8 cellular contexts compared by ENCODE assay signal in the genomic region with DNA sequence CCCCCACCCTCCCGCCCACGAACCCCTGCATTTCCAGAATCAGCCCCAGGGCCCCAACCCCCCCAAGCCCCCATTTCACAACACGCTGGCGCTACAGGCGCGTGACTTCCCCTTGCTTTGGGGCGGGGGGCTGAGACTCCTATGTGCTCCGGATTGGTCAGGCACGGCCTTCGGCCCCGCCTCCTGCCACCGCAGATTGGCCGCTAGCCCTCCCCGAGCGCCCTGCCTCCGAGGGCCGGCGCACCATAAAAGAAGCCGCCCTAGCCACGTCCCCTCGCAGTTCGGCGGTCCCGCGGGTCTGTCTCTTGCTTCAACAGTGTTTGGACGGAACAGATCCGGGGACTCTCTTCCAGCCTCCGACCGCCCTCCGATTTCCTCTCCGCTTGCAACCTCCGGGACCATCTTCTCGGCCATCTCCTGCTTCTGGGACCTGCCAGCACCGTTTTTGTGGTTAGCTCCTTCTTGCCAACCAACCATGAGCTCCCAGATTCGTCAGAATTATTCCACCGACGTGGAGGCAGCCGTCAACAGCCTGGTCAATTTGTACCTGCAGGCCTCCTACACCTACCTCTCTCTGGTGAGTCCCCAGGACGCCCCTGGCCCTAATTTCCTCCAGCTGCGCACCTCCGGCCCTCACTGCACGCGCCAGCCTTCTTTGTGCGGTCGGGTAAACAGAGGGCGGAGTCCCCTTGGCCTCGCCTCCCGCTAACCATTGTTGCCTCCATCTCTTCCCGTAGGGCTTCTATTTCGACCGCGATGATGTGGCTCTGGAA. TPM values are rescaled to one million over a fixed set of nuclear protein-coding genes. Genes with fewer than 3 reads are reported as not detected.
DNase-seq lines count a peak whose midpoint lies in the region; ATAC-seq and TF ChIP-seq lines count a peak whose summit lies in the region.

Gene FTL, plus strand, starts transcription at position 277 of the 773 bp plus-strand sequence. Its CDS starts 199 bp downstream, at position 476.

- peak; percentile 50 for ATAC-seq in GM21515 (IDR thresholded peaks at IDR 0.05; ENCODE audit: unreplicated experiment)

- H3K27ac Mint-ChIP-seq in endothelial cell (ENCODE audit: unreplicated experiment), result peak within 1 kb of the TSS; percentile 96

- peaks cover 27% of the 10 kb centered on the region for H3K27me3 Mint-ChIP-seq in endothelial cell (ENCODE audit: unreplicated experiment)

- no peak for TF ChIP-seq CTCF in endothelial cell (IDR thresholded peaks at IDR 0.05; ENCODE audit: unreplicated experiment)

- peaks cover 53% of the 10 kb centered on the region for H3K4me1 Mint-ChIP-seq in endothelial cell (ENCODE audit: unreplicated experiment)

- no peaks in the 10 kb centered on the region for H3K9me3 Mint-ChIP-seq in endothelial cell (ENCODE audit: unreplicated experiment)

- H3K36me3 Mint-ChIP-seq in endothelial cell (ENCODE audit: low read depth, unreplicated experiment), result peaks cover 26% of the 10 kb centered on the region

- peak within 1 kb of the TSS; percentile 99 for H3K4me3 Mint-ChIP-seq in endothelial cell (ENCODE audit: unreplicated experiment)

- DNase-seq in D341Med (ENCODE audit: low spot score), result peak; percentile 98
- peak; percentile 97 for DNase-seq in HuH-7.5 (ENCODE audit: low spot score)
- DNase-seq in OCI-M1 (lab: John Stamatoyannopoulos, UW), result peak; percentile 99
- DNase-seq in activated T-cell treated with anti-CD3 and anti-CD28 coated beads for 1 hour (ENCODE audit: low read depth), result peak; percentile 79
- peak; percentile 93 for DNase-seq in endothelial cell (ENCODE audit: low spot score)
- peak; percentile 95 for DNase-seq in middle frontal gyrus (ENCODE audit: extremely low spot score, low spot score)
- peak; percentile 73 to 78 for DNase-seq in stimulated activated CD8-positive, alpha-beta memory T cell treated with anti-CD3 and anti-CD28 coated beads, Interleukin-2, amount 100 ng/mL, for 1 hour (ENCODE audit: low read depth in 2 of 2)

RNA-seq across cellular contexts. Expression of gene FTL, which starts in this region (rescaled TPM):
- total RNA-seq in endothelial cell (ENCODE audit: unreplicated experiment), result 1,109 TPM

Comparison
In these comparisons a context has a peak if more than half of its experiments do, and no peak if none do; other contexts are left out.
1. Peak in every context shown above with its lines: DNase-seq and ATAC-seq.